Comparison of ENCODE assay signal across 9 cellular contexts in the genomic region with DNA sequence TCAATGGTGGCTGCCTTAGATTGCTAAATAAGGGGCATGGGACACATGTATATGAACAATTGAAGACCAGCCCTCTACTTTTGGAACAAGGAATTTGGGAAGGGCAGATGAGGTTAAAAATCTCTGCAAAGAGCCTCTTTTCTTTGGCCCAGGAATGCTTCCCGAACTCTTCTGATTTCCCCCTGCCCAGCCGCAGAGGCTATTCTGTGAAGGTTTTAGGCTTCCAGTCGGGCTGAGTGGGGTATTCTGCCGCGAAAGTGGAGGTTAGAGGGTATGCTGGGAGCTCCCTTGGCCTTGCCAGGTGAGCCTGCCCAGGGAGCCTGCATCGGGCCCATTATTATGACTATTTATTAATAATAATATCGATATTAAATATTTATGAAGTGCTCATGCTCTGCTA. TPM values are rescaled to one million over a fixed set of nuclear protein-coding genes. Genes with fewer than 3 reads are reported as not detected.
A peak's percentile ranks its signal among the peaks of the same experiment; 100 is the strongest.
DNase-seq lines count a peak whose midpoint lies in the region; ATAC-seq, FAIRE-seq and TF ChIP-seq lines count a peak whose summit lies in the region.
"Had no signal": no experiment of that assay in that cellular context is flagged by ENCODE, and none has a peak within 500 bp of the region (broad histone marks: within the 10 kb centered on the region; RNA-seq: fewer than 3 reads in every experiment).

No MANE protein-coding gene starts in this region.

- H3K4me1 ChIP-seq in A549 (peaks cover 12% of the 10 kb centered on the region), HUES6 (ENCODE audit: control insufficient read depth, insufficient read depth, low read length) (peaks cover 25% of the 10 kb centered on the region)

- H3K27ac ChIP-seq in A549 (peak overlapping the region; percentile 96 to 97; a peak in 5 of 6 replicates), HUES6 (ENCODE audit: low read depth, low read length) (no peak overlapping the region)

- H3K27me3 ChIP-seq in HUES6 (ENCODE audit: control insufficient read depth, insufficient read depth, low read length) = no peaks in the 10 kb centered on the region

- H3K4me3 ChIP-seq in A549 = peak overlapping the region; percentile 82
- peak overlapping the region; percentile 62 for H3K4me3 ChIP-seq in HUES6 (ENCODE audit: low read depth, low read length)

- no peak for FAIRE-seq in A549 (lab: Jason Lieb, UNC)

- H3K9me3 Mint-ChIP-seq in chondrocyte (ENCODE audit: low read depth) = no peaks in the 10 kb centered on the region
- H3K9me3 Mint-ChIP-seq in naive thymus-derived CD8-positive, alpha-beta T cell = no peaks in the 10 kb centered on the region

- CTCF ChIA-PET in A549 (lab: Yijun Ruan, JAX) = interaction anchor here (1.0 to 3.3 kb wide), 6 partner anchors 9 to 148 kb away, joined by 3 to 12 read pairs (median 4); partner anchors contain the start of gene DAZAP2

- H3K27me3 Mint-ChIP-seq in chondrocyte (ENCODE audit: low read depth) = no peaks in the 10 kb centered on the region
- no peaks in the 10 kb centered on the region for H3K27me3 Mint-ChIP-seq in naive thymus-derived CD8-positive, alpha-beta T cell

- no peaks in the 10 kb centered on the region for H3K36me3 ChIP-seq in HUES6 (ENCODE audit: control insufficient read depth, insufficient read depth, low read length)

- H3K27ac Mint-ChIP-seq in chondrocyte (ENCODE audit: unreplicated experiment) = peak overlapping the region; percentile 57
- peak overlapping the region; percentile 44 to 91 (median 83) for H3K27ac Mint-ChIP-seq in naive thymus-derived CD8-positive, alpha-beta T cell

- H3K9ac ChIP-seq in HUES6 (ENCODE audit: low read length) = peak overlapping the region; percentile 80

- H3K36me3 Mint-ChIP-seq in chondrocyte (ENCODE audit: low read depth) = peaks cover 2% of the 10 kb centered on the region
- peaks cover 0 to 3% (median 0%) of the 10 kb centered on the region in 3 donors for H3K36me3 Mint-ChIP-seq in naive thymus-derived CD8-positive, alpha-beta T cell

- TF ChIP-seq RAD21 in A549 (conservative IDR thresholded peaks at IDR 0.05 in 1 of 2, IDR thresholded peaks at IDR 0.05 in 1 of 2) = no peak

- WGBS in A549 (ENCODE audit: missing lambda C conversion rate) = 66% methylated on average over 7 of the region's 7 CpGs

- no peak; a peak in 1 of 6 replicates for ATAC-seq in A549
- ATAC-seq in naive thymus-derived CD8-positive, alpha-beta T cell = no peak
- ATAC-seq in HG02884 (IDR thresholded peaks at IDR 0.05; ENCODE audit: unreplicated experiment) = no peak

- H3K9me3 ChIP-seq in A549 = no peaks in the 10 kb centered on the region
- H3K9me3 ChIP-seq in HUES6 (ENCODE audit: control insufficient read depth, insufficient read depth, low read depth, low read length) = no peaks in the 10 kb centered on the region

- peak overlapping the region; percentile 74 for H3K4me3 Mint-ChIP-seq in chondrocyte (ENCODE audit: unreplicated experiment)
- peak overlapping the region; percentile 50 to 90 (median 74) for H3K4me3 Mint-ChIP-seq in naive thymus-derived CD8-positive, alpha-beta T cell

- DNase-seq in A549 (ENCODE audit: low read depth in 1 of 2, low spot score in 1 of 2) (no peak), chondrocyte (ENCODE audit: low spot score) (no peak), T-helper 9 cell (no peak), NCI-H146 treated with DMSO at 0.1 percent for 48 hours (lab: John Stamatoyannopoulos, UW; ENCODE audit: unreplicated experiment) (no peak)
- no peak for DNase-seq in naive thymus-derived CD8-positive, alpha-beta T cell
- no peak for DNase-seq in activated CD4-positive, CD25-positive, alpha-beta regulatory T cell treated with anti-CD3 and anti-CD28 coated beads, Interleukin-2, amount 50 U/mL, for 72 hours
- DNase-seq: NCI-H2081 treated with DMSO at 0.1 percent for 48 hours had no signal

- TF ChIP-seq POLR2A in A549 (IDR thresholded peaks at IDR 0.05; ENCODE audit: low read length) = no peak

- H3K4me1 Mint-ChIP-seq in chondrocyte (ENCODE audit: low read depth) = peaks cover 17% of the 10 kb centered on the region
- peaks cover 17 to 23% (median 21%) of the 10 kb centered on the region in 4 donors for H3K4me1 Mint-ChIP-seq in naive thymus-derived CD8-positive, alpha-beta T cell

- H3K4me2 ChIP-seq in A549 = peak overlapping the region; percentile 87

- POLR2A ChIA-PET in A549 (lab: Yijun Ruan, JAX) = interaction anchor here (2.2 to 3.4 kb wide), 2 partner anchors 21 to 133 kb away, joined by 28 to 69 read pairs; partner anchors contain the start of genes CSRNP2 and DAZAP2
- POLR2A ChIA-PET in naive thymus-derived CD8-positive, alpha-beta T cell (lab: Charles Lee) = interaction anchor here (0.6 to 5.7 kb wide), 12 partner anchors 13 to 452 kb away, joined by 3 to 204 read pairs (median 10); partner anchors contain the start of genes ATF1, BIN2, CSRNP2 and DAZAP2

- no peak for TF ChIP-seq CTCF in A549 (IDR thresholded peaks at IDR 0.05)
- no peak for TF ChIP-seq CTCF in chondrocyte (IDR thresholded peaks at IDR 0.05)

- no peak for TF ChIP-seq EP300 in A549 (IDR thresholded peaks at IDR 0.05)

TF ChIP-seq in A549, 52 proteins besides CTCF, POLR2A, EP300 and RAD21 (continues in another document):
- TF ChIP-seq HEYL (CRISPR knock-in tag; IDR thresholded peaks at IDR 0.05) = no peak
- no peak for TF ChIP-seq TFCP2L1 (CRISPR knock-in tag; IDR thresholded peaks at IDR 0.05)
- no peak for TF ChIP-seq FOSL2 (IDR thresholded peaks at IDR 0.05)
- no peak for TF ChIP-seq FOSL2 (CRISPR knock-in tag; IDR thresholded peaks at IDR 0.05)
- no peak for TF ChIP-seq MAFK (IDR thresholded peaks at IDR 0.05; ENCODE audit: partially characterized antibody)
- no peak for TF ChIP-seq NFE2L2 (conservative IDR thresholded peaks at IDR 0.05; ENCODE audit: low read length)
- TF ChIP-seq NPAS2 (CRISPR knock-in tag; IDR thresholded peaks at IDR 0.05; ENCODE audit: borderline replicate concordance) = no peak
- TF ChIP-seq TP53 (CRISPR knock-in tag; IDR thresholded peaks at IDR 0.05) = no peak
- no peak for TF ChIP-seq USF2 (IDR thresholded peaks at IDR 0.05)
- TF ChIP-seq JUN (IDR thresholded peaks at IDR 0.05) = no peak
- TF ChIP-seq SREBF2 (IDR thresholded peaks at IDR 0.05) = no peak
- TF ChIP-seq, protein P1, sequence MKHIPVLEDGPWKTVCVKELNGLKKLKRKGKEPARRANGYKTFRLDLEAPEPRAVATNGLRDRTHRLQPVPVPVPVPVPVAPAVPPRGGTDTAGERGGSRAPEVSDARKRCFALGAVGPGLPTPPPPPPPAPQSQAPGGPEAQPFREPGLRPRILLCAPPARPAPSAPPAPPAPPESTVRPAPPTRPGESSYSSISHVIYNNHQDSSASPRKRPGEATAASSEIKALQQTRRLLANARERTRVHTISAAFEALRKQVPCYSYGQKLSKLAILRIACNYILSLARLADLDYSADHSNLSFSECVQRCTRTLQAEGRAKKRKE (CRISPR knock-in tag; IDR thresholded peaks at IDR 0.05; ENCODE audit: low read depth) = no peak
- TF ChIP-seq RNF2 (IDR thresholded peaks at IDR 0.05; ENCODE audit: borderline replicate concordance, low read depth) = no peak

RNA-seq across cellular contexts. Expression of gene POU6F1, which starts 1.2 kb away (rescaled TPM):
- polyA plus RNA-seq in A549 (2011; rRNA removed) (1.3 and 1.7 TPM in 2 replicates), A549 (2017; fragmentation: RNase III; extraction: RNeasy Plus Mini Kit Qiagen cat#74134 plus additional on column Dnase treatment) (0.58 to 0.92 TPM (median 0.77 TPM) in 3 replicates)
- 1.3 TPM in 2 replicates for polyA plus RNA-seq in A549 (2012; cell fraction: cytosol; rRNA removed)
- polyA plus RNA-seq in A549 (2012; cell fraction: nucleus; rRNA removed) = 3.5 and 4.2 TPM in 2 replicates
- polyA minus RNA-seq in A549 (2011; rRNA and poly(A)+ RNA removed) = 2.9 and 4.3 TPM in 2 replicates
- 9.9 to 11.2 TPM (median 10.2 TPM) in 3 replicates for total RNA-seq in chondrocyte
- 10 to 100 TPM; 46.2 to 49.7 TPM for total RNA-seq in naive thymus-derived CD8-positive, alpha-beta T cell
- 1 to 10 TPM in 2 of 3 donors, under 1 TPM in 1; 0.62 to 1.8 (median 1.7) TPM for polyA plus RNA-seq in naive thymus-derived CD8-positive, alpha-beta T cell

RNA-seq across cellular contexts. Expression of gene DAZAP2, which starts 22.0 kb away (rescaled TPM):
- polyA plus RNA-seq in A549 (2011; rRNA removed) (375 and 459 TPM in 2 replicates), A549 (2017; fragmentation: RNase III; extraction: RNeasy Plus Mini Kit Qiagen cat#74134 plus additional on column Dnase treatment) (290 to 304 TPM (median 292 TPM) in 3 replicates)
- 562 and 808 TPM in 2 replicates for polyA plus RNA-seq in A549 (2012; cell fraction: cytosol; rRNA removed)
- 357 and 411 TPM in 2 replicates for polyA plus RNA-seq in A549 (2012; cell fraction: nucleus; rRNA removed)
- polyA minus RNA-seq in A549 (2011; rRNA and poly(A)+ RNA removed) = 415 and 549 TPM in 2 replicates
- total RNA-seq in chondrocyte = 76.9 to 95.6 TPM (median 77.9 TPM) in 3 replicates
- total RNA-seq in naive thymus-derived CD8-positive, alpha-beta T cell = 100 to 1,000 TPM; 301 to 314 TPM
- polyA plus RNA-seq in naive thymus-derived CD8-positive, alpha-beta T cell = 1,000 to 10,000 TPM; 1,276 to 1,317 (median 1,313) TPM

RNA-seq across cellular contexts. Expression of gene TFCP2, which starts 43.7 kb away (rescaled TPM):
- 36.9 and 39.8 TPM in 2 replicates for polyA plus RNA-seq in A549 (2011; rRNA removed)
- 15.8 and 15.9 TPM in 2 replicates for polyA plus RNA-seq in A549 (2012; cell fraction: cytosol; rRNA removed)
- polyA plus RNA-seq in A549 (2012; cell fraction: nucleus; rRNA removed) = 8.3 and 13.1 TPM in 2 replicates
- 18.7 to 19.4 TPM (median 19.0 TPM) in 3 replicates for polyA plus RNA-seq in A549 (2017; fragmentation: RNase III; extraction: RNeasy Plus Mini Kit Qiagen cat#74134 plus additional on column Dnase treatment)
- polyA minus RNA-seq in A549 (2011; rRNA and poly(A)+ RNA removed) = 10.9 TPM in 2 replicates
- 17.8 to 21.2 TPM (median 20.8 TPM) in 3 replicates for total RNA-seq in chondrocyte
- 10 to 100 TPM; 33.6 to 34.9 TPM for total RNA-seq in naive thymus-derived CD8-positive, alpha-beta T cell
- polyA plus RNA-seq in naive thymus-derived CD8-positive, alpha-beta T cell = 10 to 100 TPM in 1 of 3 donors, 1 to 10 TPM in 2; 8.0 to 16.7 (median 9.9) TPM

RNA-seq across cellular contexts. Expression of gene SMAGP, which starts 53.6 kb away (rescaled TPM):
- 27.2 and 38.3 TPM in 2 replicates for polyA plus RNA-seq in A549 (2011; rRNA removed)
- 15.1 and 16.5 TPM in 2 replicates for polyA plus RNA-seq in A549 (2012; cell fraction: cytosol; rRNA removed)
- polyA plus RNA-seq in A549 (2012; cell fraction: nucleus; rRNA removed) = 5.3 and 9.7 TPM in 2 replicates
- polyA plus RNA-seq in A549 (2017; fragmentation: RNase III; extraction: RNeasy Plus Mini Kit Qiagen cat#74134 plus additional on column Dnase treatment) = 14.8 to 16.4 TPM (median 15.5 TPM) in 3 replicates
- polyA minus RNA-seq in A549 (2011; rRNA and poly(A)+ RNA removed) = 20.3 and 22.3 TPM in 2 replicates
- total RNA-seq in chondrocyte = 2.0 to 8.5 TPM (median 8.0 TPM) in 3 replicates
- total RNA-seq in naive thymus-derived CD8-positive, alpha-beta T cell = 1 to 10 TPM; 5.5 to 6.9 TPM
- 10 to 100 TPM; 15.1 to 18.5 (median 15.6) TPM for polyA plus RNA-seq in naive thymus-derived CD8-positive, alpha-beta T cell
